In genomic region chr5:57178238-57178637, GRCh38 we compare ENCODE assay signal across 8 cellular contexts. TPM values are rescaled to one million over a fixed set of nuclear protein-coding genes. Genes with fewer than 3 reads are reported as not detected.
DNase-seq lines count a peak whose midpoint lies in the region; ATAC-seq, FAIRE-seq and TF ChIP-seq lines count a peak whose summit lies in the region.
"Not testable (repeated sequence)": the region's sequence is repeated elsewhere in the genome, so short reads cannot be mapped to it uniquely, and the experiment has no call there.

No MANE protein-coding gene starts in this region.

- H3K4me3 ChIP-seq in DOHH2 (ENCODE audit: low read length) (peak overlapping the region; percentile 76), NB4 (ENCODE audit: low read depth, low read length) (peak overlapping the region; percentile 97), bronchial epithelial cell (ENCODE audit: low read depth, low read length) (peak overlapping the region; percentile 19), fibroblast of villous mesenchyme (ENCODE audit: low read depth, low read length) (peak overlapping the region; percentile 90), mesodermal cell (ENCODE audit: extremely low read depth, insufficient read depth, low read length, poor library complexity, severe bottlenecking) (peak overlapping the region; percentile 11), psoas muscle (peak overlapping the region; percentile 98)

- not testable (repeated sequence) for H3K27me3 Mint-ChIP-seq in activated CD8-positive, alpha-beta T cell treated with anti-CD3 and anti-CD28 coated beads for 36 hours; type B pancreatic cell

- not testable (repeated sequence) for H3K27me3 ChIP-seq in DOHH2 (ENCODE audit: control insufficient read depth, low read length); bronchial epithelial cell (ENCODE audit: control insufficient read depth, insufficient read depth, low read length); psoas muscle (ENCODE audit: insufficient read depth in 3 of 3, low read length in 2 of 3)

- not testable (repeated sequence) for H3K9me3 ChIP-seq in DOHH2 (ENCODE audit: control insufficient read depth, insufficient read depth, low read length); mesodermal cell (ENCODE audit: control insufficient read depth, low read length); psoas muscle

- CTCF ChIA-PET in activated CD8-positive, alpha-beta T cell treated with anti-CD3 and anti-CD28 coated beads for 36 hours (lab: Charles Lee) = not testable (repeated sequence)

- peaks cover 36% of the 10 kb centered on the region for H3K4me1 Mint-ChIP-seq in activated CD8-positive, alpha-beta T cell treated with anti-CD3 and anti-CD28 coated beads for 36 hours (ENCODE audit: low read depth)
- H3K4me1 Mint-ChIP-seq in type B pancreatic cell (ENCODE audit: unreplicated experiment) = peaks cover 37% of the 10 kb centered on the region

- H3K36me3 ChIP-seq in DOHH2 (ENCODE audit: control insufficient read depth, low read length) = peaks cover 76% of the 10 kb centered on the region
- not testable (repeated sequence) for H3K36me3 ChIP-seq in bronchial epithelial cell (ENCODE audit: control insufficient read depth, insufficient read depth, low read length); psoas muscle (ENCODE audit: insufficient read depth in 1 of 2, low read depth in 1 of 2)
- peaks cover 49% of the 10 kb centered on the region for H3K36me3 ChIP-seq in mesodermal cell (ENCODE audit: control insufficient read depth, insufficient read depth, low read length)

- peak overlapping the region; percentile 85 for H3K4me2 ChIP-seq in DOHH2 (ENCODE audit: low read length)

- peak overlapping the region; percentile 35 for H3K27ac Mint-ChIP-seq in activated CD8-positive, alpha-beta T cell treated with anti-CD3 and anti-CD28 coated beads for 36 hours
- H3K27ac Mint-ChIP-seq in type B pancreatic cell = peak overlapping the region; percentile 82

- H3K4me1 ChIP-seq in DOHH2 (ENCODE audit: control insufficient read depth, low read length) (peaks cover 42% of the 10 kb centered on the region), psoas muscle (peaks cover 37% of the 10 kb centered on the region)
- H3K4me1 ChIP-seq in mesodermal cell (ENCODE audit: control insufficient read depth, insufficient read depth, low read length, poor library complexity, severe bottlenecking) = not testable (repeated sequence)

- H3K36me3 Mint-ChIP-seq in activated CD8-positive, alpha-beta T cell treated with anti-CD3 and anti-CD28 coated beads for 36 hours (ENCODE audit: low read depth) = peaks cover 65% of the 10 kb centered on the region
- H3K36me3 Mint-ChIP-seq in type B pancreatic cell = peaks cover 37% of the 10 kb centered on the region

- peak overlapping the region; percentile 88 for H3K4me3 Mint-ChIP-seq in activated CD8-positive, alpha-beta T cell treated with anti-CD3 and anti-CD28 coated beads for 36 hours
- H3K4me3 Mint-ChIP-seq in type B pancreatic cell = peak overlapping the region; percentile 76

- not testable (repeated sequence) for FAIRE-seq in bronchial epithelial cell (lab: Jason Lieb, UNC)

- not testable (repeated sequence) for H3K9me2 ChIP-seq in DOHH2 (replicated peaks; ENCODE audit: control insufficient read depth, low read length)

- 83 to 88% methylated on average over 8 to 11 of the region's 12 CpGs for WGBS in mesodermal cell (ENCODE audit: insufficient coverage in 2 of 2), 2 experiments
- 68 to 80% (median 68%) methylated on average over 12 of the region's 12 CpGs for WGBS in psoas muscle, 3 donors

- not testable (repeated sequence) for ATAC-seq in activated CD8-positive, alpha-beta T cell treated with anti-CD3 and anti-CD28 coated beads for 36 hours; psoas muscle

- not testable (repeated sequence) for H3K9me3 Mint-ChIP-seq in activated CD8-positive, alpha-beta T cell treated with anti-CD3 and anti-CD28 coated beads for 36 hours; type B pancreatic cell

- not testable (repeated sequence) for H3F3A ChIP-seq in DOHH2 (ENCODE audit: control insufficient read depth, insufficient read depth)

- intact Hi-C loops in activated CD8-positive, alpha-beta T cell treated with anti-CD3 and anti-CD28 coated beads for 36 hours (cut with micrococcal nuclease) = not testable (repeated sequence)
- intact Hi-C loops in psoas muscle (cut with DNase I) = loop anchor here in 1 of 2 donors (5.0 to 10.0 kb wide), 2 partner anchors 34 to 1183 kb away; partner anchors contain the start of gene IL6ST

- not testable (repeated sequence) for H3K27ac ChIP-seq in DOHH2 (ENCODE audit: low read depth, low read length); mesodermal cell (ENCODE audit: low read depth, low read length, severe bottlenecking); psoas muscle

- not testable (repeated sequence) for TF ChIP-seq CTCF in DOHH2 (IDR thresholded peaks at IDR 0.05; ENCODE audit: low read depth, low read length, poor library complexity, severe bottlenecking); NB4 (IDR thresholded peaks at IDR 0.05; ENCODE audit: low read depth, low read length); activated CD8-positive, alpha-beta T cell treated with anti-CD3 and anti-CD28 coated beads for 36 hours (IDR thresholded peaks at IDR 0.05); bronchial epithelial cell (IDR thresholded peaks at IDR 0.05; ENCODE audit: insufficient read depth, low read length, severe bottlenecking); fibroblast of villous mesenchyme (IDR thresholded peaks at IDR 0.05; ENCODE audit: insufficient read depth, low read depth, low read length); psoas muscle (IDR thresholded peaks at IDR 0.05); type B pancreatic cell (conservative IDR thresholded peaks at IDR 0.05)

- H4K20me1 ChIP-seq in DOHH2 (ENCODE audit: control insufficient read depth, insufficient read depth, low read depth, low read length) = peaks cover 54% of the 10 kb centered on the region

- POLR2A ChIA-PET in activated CD8-positive, alpha-beta T cell treated with anti-CD3 and anti-CD28 coated beads for 36 hours (lab: Charles Lee) = interaction anchor here (1.5 kb wide), 1 partner anchor 10 kb away, joined by 5 read pairs; no protein-coding TSS in a partner anchor

- DNase-seq in NB4 (ENCODE audit: low read depth); activated CD8-positive, alpha-beta T cell treated with anti-CD3 and anti-CD28 coated beads for 36 hours; bronchial epithelial cell (ENCODE audit: low read depth); fibroblast of villous mesenchyme (ENCODE audit: low read depth); psoas muscle; type B pancreatic cell (ENCODE audit: extremely low spot score, unreplicated experiment): not testable (repeated sequence)

- H3K79me2 ChIP-seq in DOHH2 (ENCODE audit: control insufficient read depth, low read length) = peaks cover 94% of the 10 kb centered on the region

- TF ChIP-seq POLR2A in NB4 (IDR thresholded peaks at IDR 0.05; ENCODE audit: extremely low read depth, insufficient read length) = not testable (repeated sequence)

RNA-seq across cellular contexts. Expression of gene GPBP1, which starts 4.4 kb away (rescaled TPM):
- 10 to 100 TPM; 87.9 to 88.5 TPM for total RNA-seq in activated CD8-positive, alpha-beta T cell treated with anti-CD3 and anti-CD28 coated beads for 36 hours
- total RNA-seq in bronchial epithelial cell (84.2 and 87.3 TPM in 2 replicates), fibroblast of villous mesenchyme (43.2 and 73.0 TPM in 2 replicates), psoas muscle (10 to 100 TPM; 45.0 to 54.5 (median 53.3) TPM), type B pancreatic cell (ENCODE audit: low replicate concordance) (82.4 and 102 TPM in 2 replicates)
- polyA plus RNA-seq in mesodermal cell (2013, experiment 1 of 2) = 68.5 TPM
- polyA plus RNA-seq in mesodermal cell (2013, experiment 2 of 2) = 78.7 TPM
- 10 to 100 TPM; 37.3 to 74.0 (median 38.0) TPM for polyA plus RNA-seq in psoas muscle

Comparison
In these comparisons a context has a peak if more than half of its experiments do, and no peak if none do; other contexts are left out.
1. H3K4me3 ChIP-seq: peak in every context shown above with its lines; median percentile 98 in psoas muscle; 97 in NB4; 90 in fibroblast of villous mesenchyme; 76 in DOHH2; 19 in bronchial epithelial cell; 11 in mesodermal cell.